9 cellular contexts compared by ENCODE assay signal in the genomic region with DNA sequence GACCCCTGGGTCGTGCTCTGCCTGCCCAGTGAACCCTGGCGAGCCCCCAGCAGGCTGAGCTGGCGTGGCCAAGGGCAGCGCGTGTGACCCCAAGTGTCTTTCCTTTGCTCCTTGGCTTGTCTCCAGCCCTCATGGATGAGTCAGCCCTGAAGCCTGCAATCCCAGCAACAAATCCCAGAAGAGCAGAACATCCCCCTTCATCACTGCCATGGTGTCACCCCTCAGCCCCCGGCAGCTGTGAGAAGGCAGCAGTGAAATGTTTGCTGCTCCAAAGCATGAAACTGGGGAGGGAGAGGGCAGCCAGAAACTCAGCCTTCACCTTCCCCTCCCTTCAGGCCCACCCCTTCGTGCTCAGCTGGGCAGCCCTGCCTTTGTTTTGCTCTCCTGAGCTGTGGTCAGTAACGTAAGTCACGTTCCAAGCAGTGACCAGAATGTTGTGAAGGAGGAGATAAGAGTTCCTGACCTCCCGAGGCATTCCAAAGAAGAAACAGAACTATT. TPM values are rescaled to one million over a fixed set of nuclear protein-coding genes. Genes with fewer than 3 reads are reported as not detected.
A peak's percentile ranks its signal among the peaks of the same experiment; 100 is the strongest.
DNase-seq lines count a peak whose midpoint lies in the region; ATAC-seq and TF ChIP-seq lines count a peak whose summit lies in the region.
"Had no signal": no experiment of that assay in that cellular context is flagged by ENCODE, and none has a peak within 500 bp of the region (broad histone marks: within the 10 kb centered on the region; RNA-seq: fewer than 3 reads in every experiment).

No MANE protein-coding gene starts in this region.

- H3K9me3 ChIP-seq in tibial artery = no peaks in the 10 kb centered on the region

- peak overlapping the region; percentile 73 to 81 for H3K27ac ChIP-seq in tibial artery

- DNase-seq in HS-27A (ENCODE audit: low read depth) (peak; percentile 56), brain pericyte (ENCODE audit: low read depth, low spot score) (peak; percentile 91), left colon (peak; percentile 35 to 49), tibial artery (peak; percentile 82 to 91), NCI-H1417 (lab: John Stamatoyannopoulos, UW) (no peak)
- DNase-seq: NCI-H187 treated with DMSO at 0.1 percent for 48 hours had no signal

- H3K27me3 ChIP-seq in tibial artery = no peaks in the 10 kb centered on the region

- intact Hi-C loops in left colon (cut with DNase I, micrococcal nuclease) = no loop called here
- intact Hi-C loops in tibial artery (cut with DNase I; ENCODE audit: low total_unique reads) = no loop called here

- no peak for TF ChIP-seq CTCF in tibial artery (IDR thresholded peaks at IDR 0.05)

- H3K4me3 ChIP-seq in tibial artery = no peak overlapping the region

- peaks cover 11 to 18% (median 11%) of the 10 kb centered on the region in 3 donors for H3K36me3 ChIP-seq in tibial artery

- H3K4me1 ChIP-seq in tibial artery = peaks cover 0 to 68% (median 36%) of the 10 kb centered on the region in 4 donors

- peak; percentile 18 for ATAC-seq in left colon
- ATAC-seq in activated CD4-positive, CD25-positive, alpha-beta regulatory T cell treated with anti-CD3 and anti-CD28 coated beads, Interleukin-2, amount 50 U/mL, for 24 hours = no peak
- ATAC-seq in GM21723 (IDR thresholded peaks at IDR 0.05; ENCODE audit: unreplicated experiment) = no peak
- ATAC-seq in GM21367 (IDR thresholded peaks at IDR 0.05; ENCODE audit: unreplicated experiment) = no peak

RNA-seq across cellular contexts. Expression of a gene that starts 29.8 kb away (rescaled TPM):
- total RNA-seq in left colon = 1 to 10 TPM; 3.6 to 4.4 TPM

RNA-seq across cellular contexts. Expression of a gene that starts 49.8 kb away (rescaled TPM):
- total RNA-seq in left colon = 1 to 10 TPM in 1 of 2 donors, under 1 TPM in 1; 0.40 to 3.4 TPM

Comparison
In these comparisons a context has a peak if more than half of its experiments do, and no peak if none do; other contexts are left out.
1. DNase-seq: peak in HS-27A (single experiment), brain pericyte (single experiment), left colon (2 of 2) and tibial artery (2 of 2); none in NCI-H1417 (0 of 3).